Comparison of ENCODE assay signal across 8 cellular contexts in the genomic region with DNA sequence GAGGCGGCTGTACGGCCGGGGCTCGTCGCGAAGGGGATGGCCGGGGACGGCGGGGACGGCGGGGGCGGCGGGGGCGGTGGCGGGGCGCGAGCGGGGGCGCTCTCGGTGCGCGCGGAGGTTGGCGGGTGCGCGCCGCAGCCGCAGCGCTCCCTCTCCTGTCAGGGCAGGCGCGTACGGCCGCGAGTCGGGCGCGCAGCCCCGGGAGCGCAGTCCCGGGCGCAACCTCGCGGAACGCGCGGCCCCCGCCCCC. TPM values are rescaled to one million over a fixed set of nuclear protein-coding genes. Genes with fewer than 3 reads are reported as not detected.
DNase-seq lines count a peak whose midpoint lies in the region; ATAC-seq lines count a peak whose summit lies in the region.

No MANE protein-coding gene starts in this region.

- ATAC-seq in HG02588 (IDR thresholded peaks at IDR 0.05; ENCODE audit: unreplicated experiment), result no peak
- no peak for ATAC-seq in HG03135 (IDR thresholded peaks at IDR 0.05; ENCODE audit: unreplicated experiment)

- no peak overlapping the region for H3K27ac Mint-ChIP-seq in T-helper 2 cell treated with Interferon-gamma antibody and Interleukin-4, amounts not matched to agents 5 μg/mL and 100 μg/mL, for 36 hours
- H3K27ac Mint-ChIP-seq in activated T-helper 1 cell treated with anti-CD3 and anti-CD28 coated beads, Interleukin-12 subunit alpha, Interleukin-12 subunit beta, Interleukin-2, Interleukin-4 antibody, amounts not matched to agents 30 ng/mL and 10 ng/mL and 1 ng/mL, durations not matched to agents 14 hours and 24 hours and 36 hours, result no peak overlapping the region
- H3K27ac Mint-ChIP-seq in immature natural killer cell, result peak overlapping the region in 2 of 6 donors; percentile 57 to 74

- H3K27ac ChIP-seq in substantia nigra (ENCODE audit: low read depth, low read length, poor library complexity, severe bottlenecking), result peak overlapping the region; percentile 26

- DNase-seq in T-helper 2 cell treated with Interferon-gamma antibody and Interleukin-4, amounts not matched to agents 5 μg/mL and 100 μg/mL, for 36 hours (ENCODE audit: low spot score), result no peak
- no peak for DNase-seq in T-helper 2 cell
- DNase-seq in activated T-helper 1 cell treated with anti-CD3 and anti-CD28 coated beads, Interleukin-12 subunit alpha, Interleukin-12 subunit beta, Interleukin-2, Interleukin-4 antibody, amounts not matched to agents 30 ng/mL and 10 ng/mL and 1 ng/mL, durations not matched to agents 14 hours and 24 hours and 36 hours (ENCODE audit: low spot score), result no peak
- no peak for DNase-seq in immature natural killer cell
- DNase-seq in substantia nigra (lab: John Stamatoyannopoulos, UW), result no peak
- DNase-seq in G401 (ENCODE audit: low spot score), result no peak

- in situ Hi-C loops in G401 (cut with HindIII; ENCODE audit: low sequenced_read_pairs), result loop anchor here (25.0 kb wide), 1 partner anchor 139 kb away; no protein-coding TSS in a partner anchor

- peak overlapping the region; percentile 90 for H3K4me3 Mint-ChIP-seq in T-helper 2 cell treated with Interferon-gamma antibody and Interleukin-4, amounts not matched to agents 5 μg/mL and 100 μg/mL, for 36 hours
- H3K4me3 Mint-ChIP-seq in activated T-helper 1 cell treated with anti-CD3 and anti-CD28 coated beads, Interleukin-12 subunit alpha, Interleukin-12 subunit beta, Interleukin-2, Interleukin-4 antibody, amounts not matched to agents 30 ng/mL and 10 ng/mL and 1 ng/mL, durations not matched to agents 14 hours and 24 hours and 36 hours, result peak overlapping the region; percentile 74
- peak overlapping the region; percentile 58 to 88 (median 84) for H3K4me3 Mint-ChIP-seq in immature natural killer cell

- H3K4me1 Mint-ChIP-seq in T-helper 2 cell treated with Interferon-gamma antibody and Interleukin-4, amounts not matched to agents 5 μg/mL and 100 μg/mL, for 36 hours (ENCODE audit: low read depth), result peaks cover 9% of the 10 kb centered on the region
- peaks cover 24% of the 10 kb centered on the region for H3K4me1 Mint-ChIP-seq in activated T-helper 1 cell treated with anti-CD3 and anti-CD28 coated beads, Interleukin-12 subunit alpha, Interleukin-12 subunit beta, Interleukin-2, Interleukin-4 antibody, amounts not matched to agents 30 ng/mL and 10 ng/mL and 1 ng/mL, durations not matched to agents 14 hours and 24 hours and 36 hours (ENCODE audit: low read depth)
- H3K4me1 Mint-ChIP-seq in immature natural killer cell, result peaks cover 11 to 17% of the 10 kb centered on the region in 2 donors

- H3K36me3 Mint-ChIP-seq in T-helper 2 cell treated with Interferon-gamma antibody and Interleukin-4, amounts not matched to agents 5 μg/mL and 100 μg/mL, for 36 hours (ENCODE audit: low read depth), result no peaks in the 10 kb centered on the region
- no peaks in the 10 kb centered on the region for H3K36me3 Mint-ChIP-seq in activated T-helper 1 cell treated with anti-CD3 and anti-CD28 coated beads, Interleukin-12 subunit alpha, Interleukin-12 subunit beta, Interleukin-2, Interleukin-4 antibody, amounts not matched to agents 30 ng/mL and 10 ng/mL and 1 ng/mL, durations not matched to agents 14 hours and 24 hours and 36 hours (ENCODE audit: low read depth)
- no peaks in the 10 kb centered on the region for H3K36me3 Mint-ChIP-seq in immature natural killer cell

- intact Hi-C loops in activated T-helper 1 cell treated with anti-CD3 and anti-CD28 coated beads, Interleukin-12 subunit alpha, Interleukin-12 subunit beta, Interleukin-2, Interleukin-4 antibody, amounts not matched to agents 30 ng/mL and 10 ng/mL and 1 ng/mL, durations not matched to agents 14 hours and 24 hours and 36 hours (cut with micrococcal nuclease), result loop anchor here (1.0 to 10.0 kb wide), 8 partner anchors 25 to 528 kb away; partner anchors contain the start of genes CPSF3, ITGB1BP1 and TAF1B

- H3K27me3 Mint-ChIP-seq in T-helper 2 cell treated with Interferon-gamma antibody and Interleukin-4, amounts not matched to agents 5 μg/mL and 100 μg/mL, for 36 hours (ENCODE audit: low read depth), result peaks cover 55% of the 10 kb centered on the region
- peaks cover 56% of the 10 kb centered on the region for H3K27me3 Mint-ChIP-seq in activated T-helper 1 cell treated with anti-CD3 and anti-CD28 coated beads, Interleukin-12 subunit alpha, Interleukin-12 subunit beta, Interleukin-2, Interleukin-4 antibody, amounts not matched to agents 30 ng/mL and 10 ng/mL and 1 ng/mL, durations not matched to agents 14 hours and 24 hours and 36 hours (ENCODE audit: insufficient read depth)
- peaks cover 4 to 24% (median 8%) of the 10 kb centered on the region in 3 donors for H3K27me3 Mint-ChIP-seq in immature natural killer cell (ENCODE audit: low read depth in 3 of 3)

- H3K9me3 Mint-ChIP-seq in T-helper 2 cell treated with Interferon-gamma antibody and Interleukin-4, amounts not matched to agents 5 μg/mL and 100 μg/mL, for 36 hours, result no peaks in the 10 kb centered on the region
- H3K9me3 Mint-ChIP-seq in activated T-helper 1 cell treated with anti-CD3 and anti-CD28 coated beads, Interleukin-12 subunit alpha, Interleukin-12 subunit beta, Interleukin-2, Interleukin-4 antibody, amounts not matched to agents 30 ng/mL and 10 ng/mL and 1 ng/mL, durations not matched to agents 14 hours and 24 hours and 36 hours, result no peaks in the 10 kb centered on the region
- H3K9me3 Mint-ChIP-seq in immature natural killer cell, result no peaks in the 10 kb centered on the region

RNA-seq across cellular contexts. Expression of gene GRHL1, which starts 0.3 kb away (rescaled TPM):
- total RNA-seq in activated T-helper 1 cell treated with anti-CD3 and anti-CD28 coated beads, Interleukin-12 subunit alpha, Interleukin-12 subunit beta, Interleukin-2, Interleukin-4 antibody, amounts not matched to agents 30 ng/mL and 10 ng/mL and 1 ng/mL, durations not matched to agents 14 hours and 24 hours and 36 hours, result 1.4 and 1.5 TPM in 2 replicates
- polyA plus RNA-seq in immature natural killer cell, result 1 to 10 TPM in 1 of 3 donors, under 1 TPM in 2; 0.52 to 1.9 (median 0.73) TPM
- 0.14 and 0.98 TPM in 2 replicates for total RNA-seq in G401 (2014; rRNA removed; shearing (Covaris generic))
